1 cellular context compared by ENCODE assay signal in the genomic region with DNA sequence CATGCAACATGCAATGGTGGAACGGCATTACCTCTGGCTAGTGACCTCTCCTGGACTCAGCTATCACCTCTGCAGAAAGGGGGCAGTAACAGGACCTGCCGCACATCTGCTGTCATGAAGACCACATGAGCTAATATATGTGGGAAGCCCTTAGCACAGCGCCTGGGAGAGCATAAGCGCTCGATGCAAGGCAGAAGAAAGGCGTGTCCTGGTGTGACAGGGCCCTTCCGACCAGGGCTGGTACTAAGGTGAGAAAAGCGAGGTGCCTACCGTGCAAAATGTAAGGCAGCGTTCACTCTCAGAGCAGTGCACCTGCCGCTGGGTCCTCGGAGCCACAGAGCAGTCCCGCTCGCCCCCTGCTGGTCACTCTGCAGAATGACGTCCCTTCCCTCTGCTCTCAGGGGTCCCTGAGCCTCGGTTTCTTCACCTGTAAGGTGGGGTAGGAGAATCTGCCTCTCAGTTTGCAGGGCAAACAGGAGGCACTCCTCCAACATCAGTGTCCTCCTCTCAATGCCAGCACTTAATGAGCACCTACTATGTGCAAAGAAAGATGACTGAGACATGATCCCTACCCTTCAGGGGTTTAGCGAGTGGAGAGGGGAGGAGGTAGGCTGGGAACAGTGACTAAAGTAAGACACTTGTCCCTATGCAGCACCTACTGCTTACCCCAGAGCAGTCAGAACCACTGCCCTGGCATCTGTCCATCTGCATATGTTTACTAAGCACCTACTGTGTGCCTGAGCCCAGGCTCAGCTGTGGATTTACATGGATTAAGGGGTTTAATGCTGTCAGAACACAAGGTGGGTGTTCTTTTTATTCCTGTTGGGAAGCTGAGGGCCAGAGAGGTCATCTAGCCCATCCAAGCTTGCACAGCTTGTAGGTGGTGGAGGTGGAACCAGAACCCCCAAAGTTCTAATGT.
TF ChIP-seq lines count a peak whose summit lies in the region.

No MANE protein-coding gene starts in this region.

TF ChIP-seq in K562, 482 proteins besides CTCF, POLR2A, EP300 and RAD21 (continued from another document and continues in another):
- TF ChIP-seq KHSRP (IDR thresholded peaks at IDR 0.05): no peak
- TF ChIP-seq MYBL2 (IDR thresholded peaks at IDR 0.05; ENCODE audit: low read depth): no peak
- TF ChIP-seq MYBL2 (CRISPR knock-in tag; IDR thresholded peaks at IDR 0.05; ENCODE audit: borderline replicate concordance): no peak
- no peak for TF ChIP-seq IRF2 (CRISPR knock-in tag; IDR thresholded peaks at IDR 0.05)
- no peak for TF ChIP-seq GTF2A2 (tag; IDR thresholded peaks at IDR 0.05)
- TF ChIP-seq, protein P1, sequence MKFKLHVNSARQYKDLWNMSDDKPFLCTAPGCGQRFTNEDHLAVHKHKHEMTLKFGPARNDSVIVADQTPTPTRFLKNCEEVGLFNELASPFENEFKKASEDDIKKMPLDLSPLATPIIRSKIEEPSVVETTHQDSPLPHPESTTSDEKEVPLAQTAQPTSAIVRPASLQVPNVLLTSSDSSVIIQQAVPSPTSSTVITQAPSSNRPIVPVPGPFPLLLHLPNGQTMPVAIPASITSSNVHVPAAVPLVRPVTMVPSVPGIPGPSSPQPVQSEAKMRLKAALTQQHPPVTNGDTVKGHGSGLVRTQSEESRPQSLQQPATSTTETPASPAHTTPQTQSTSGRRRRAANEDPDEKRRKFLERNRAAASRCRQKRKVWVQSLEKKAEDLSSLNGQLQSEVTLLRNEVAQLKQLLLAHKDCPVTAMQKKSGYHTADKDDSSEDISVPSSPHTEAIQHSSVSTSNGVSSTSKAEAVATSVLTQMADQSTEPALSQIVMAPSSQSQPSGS (CRISPR knock-in tag; IDR thresholded peaks at IDR 0.05): no peak
- no peak for TF ChIP-seq DACH1 (IDR thresholded peaks at IDR 0.05; ENCODE audit: partially characterized antibody)
- no peak for TF ChIP-seq ZBED1 (IDR thresholded peaks at IDR 0.05)
- TF ChIP-seq, protein P2, sequence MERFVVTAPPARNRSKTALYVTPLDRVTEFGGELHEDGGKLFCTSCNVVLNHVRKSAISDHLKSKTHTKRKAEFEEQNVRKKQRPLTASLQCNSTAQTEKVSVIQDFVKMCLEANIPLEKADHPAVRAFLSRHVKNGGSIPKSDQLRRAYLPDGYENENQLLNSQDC (CRISPR knock-in tag; IDR thresholded peaks at IDR 0.05): no peak
- TF ChIP-seq ILK (tag; IDR thresholded peaks at IDR 0.05; ENCODE audit: borderline replicate concordance, low read depth): no peak
- TF ChIP-seq, protein P3, sequence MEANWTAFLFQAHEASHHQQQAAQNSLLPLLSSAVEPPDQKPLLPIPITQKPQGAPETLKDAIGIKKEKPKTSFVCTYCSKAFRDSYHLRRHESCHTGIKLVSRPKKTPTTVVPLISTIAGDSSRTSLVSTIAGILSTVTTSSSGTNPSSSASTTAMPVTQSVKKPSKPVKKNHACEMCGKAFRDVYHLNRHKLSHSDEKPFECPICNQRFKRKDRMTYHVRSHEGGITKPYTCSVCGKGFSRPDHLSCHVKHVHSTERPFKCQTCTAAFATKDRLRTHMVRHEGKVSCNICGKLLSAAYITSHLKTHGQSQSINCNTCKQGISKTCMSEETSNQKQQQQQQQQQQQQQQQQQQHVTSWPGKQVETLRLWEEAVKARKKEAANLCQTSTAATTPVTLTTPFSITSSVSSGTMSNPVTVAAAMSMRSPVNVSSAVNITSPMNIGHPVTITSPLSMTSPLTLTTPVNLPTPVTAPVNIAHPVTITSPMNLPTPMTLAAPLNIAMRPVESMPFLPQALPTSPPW (CRISPR knock-in tag; IDR thresholded peaks at IDR 0.05): no peak
- no peak for TF ChIP-seq NELFE (IDR thresholded peaks at IDR 0.05; ENCODE audit: insufficient read depth, insufficient read length)
- TF ChIP-seq, protein P4, sequence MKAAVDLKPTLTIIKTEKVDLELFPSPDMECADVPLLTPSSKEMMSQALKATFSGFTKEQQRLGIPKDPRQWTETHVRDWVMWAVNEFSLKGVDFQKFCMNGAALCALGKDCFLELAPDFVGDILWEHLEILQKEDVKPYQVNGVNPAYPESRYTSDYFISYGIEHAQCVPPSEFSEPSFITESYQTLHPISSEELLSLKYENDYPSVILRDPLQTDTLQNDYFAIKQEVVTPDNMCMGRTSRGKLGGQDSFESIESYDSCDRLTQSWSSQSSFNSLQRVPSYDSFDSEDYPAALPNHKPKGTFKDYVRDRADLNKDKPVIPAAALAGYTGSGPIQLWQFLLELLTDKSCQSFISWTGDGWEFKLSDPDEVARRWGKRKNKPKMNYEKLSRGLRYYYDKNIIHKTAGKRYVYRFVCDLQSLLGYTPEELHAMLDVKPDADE (conservative IDR thresholded peaks at IDR 0.05; ENCODE audit: control insufficient read depth, low read depth, low read length): no peak
- TF ChIP-seq FOXM1 (IDR thresholded peaks at IDR 0.05; ENCODE audit: low read depth): no peak
- no peak for TF ChIP-seq FOXM1 (CRISPR knock-in tag; IDR thresholded peaks at IDR 0.05; ENCODE audit: low read depth)
- TF ChIP-seq HDAC6 (IDR thresholded peaks at IDR 0.05; ENCODE audit: low read depth, low read length): no peak
- no peak for TF ChIP-seq HDAC3 (IDR thresholded peaks at IDR 0.05; ENCODE audit: borderline replicate concordance, partially characterized antibody)
- no peak for TF ChIP-seq GTF2E2 (tag; IDR thresholded peaks at IDR 0.05)
- no peak for TF ChIP-seq SLC30A9 (CRISPR knock-in tag; IDR thresholded peaks at IDR 0.05)
- no peak for TF ChIP-seq ZNF431 (CRISPR knock-in tag; IDR thresholded peaks at IDR 0.05)
- TF ChIP-seq NFIX (CRISPR knock-in tag; IDR thresholded peaks at IDR 0.05; ENCODE audit: low read depth): no peak
- no peak for TF ChIP-seq ZNF121 (CRISPR knock-in tag; conservative IDR thresholded peaks at IDR 0.05)
- no peak for TF ChIP-seq SRSF1 (IDR thresholded peaks at IDR 0.05; ENCODE audit: low read depth, low read length)
- TF ChIP-seq ZFP1 (CRISPR knock-in tag; IDR thresholded peaks at IDR 0.05): no peak
- no peak for TF ChIP-seq RAD51 (IDR thresholded peaks at IDR 0.05; ENCODE audit: borderline replicate concordance, low read depth)
- TF ChIP-seq, protein P5, sequence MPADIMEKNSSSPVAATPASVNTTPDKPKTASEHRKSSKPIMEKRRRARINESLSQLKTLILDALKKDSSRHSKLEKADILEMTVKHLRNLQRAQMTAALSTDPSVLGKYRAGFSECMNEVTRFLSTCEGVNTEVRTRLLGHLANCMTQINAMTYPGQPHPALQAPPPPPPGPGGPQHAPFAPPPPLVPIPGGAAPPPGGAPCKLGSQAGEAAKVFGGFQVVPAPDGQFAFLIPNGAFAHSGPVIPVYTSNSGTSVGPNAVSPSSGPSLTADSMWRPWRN (IDR thresholded peaks at IDR 0.05; ENCODE audit: low read depth): no peak
- no peak for TF ChIP-seq COPS2 (conservative IDR thresholded peaks at IDR 0.05)
- no peak for TF ChIP-seq SMAD2 (IDR thresholded peaks at IDR 0.05; ENCODE audit: low read depth, low read length)
- TF ChIP-seq, protein P6, sequence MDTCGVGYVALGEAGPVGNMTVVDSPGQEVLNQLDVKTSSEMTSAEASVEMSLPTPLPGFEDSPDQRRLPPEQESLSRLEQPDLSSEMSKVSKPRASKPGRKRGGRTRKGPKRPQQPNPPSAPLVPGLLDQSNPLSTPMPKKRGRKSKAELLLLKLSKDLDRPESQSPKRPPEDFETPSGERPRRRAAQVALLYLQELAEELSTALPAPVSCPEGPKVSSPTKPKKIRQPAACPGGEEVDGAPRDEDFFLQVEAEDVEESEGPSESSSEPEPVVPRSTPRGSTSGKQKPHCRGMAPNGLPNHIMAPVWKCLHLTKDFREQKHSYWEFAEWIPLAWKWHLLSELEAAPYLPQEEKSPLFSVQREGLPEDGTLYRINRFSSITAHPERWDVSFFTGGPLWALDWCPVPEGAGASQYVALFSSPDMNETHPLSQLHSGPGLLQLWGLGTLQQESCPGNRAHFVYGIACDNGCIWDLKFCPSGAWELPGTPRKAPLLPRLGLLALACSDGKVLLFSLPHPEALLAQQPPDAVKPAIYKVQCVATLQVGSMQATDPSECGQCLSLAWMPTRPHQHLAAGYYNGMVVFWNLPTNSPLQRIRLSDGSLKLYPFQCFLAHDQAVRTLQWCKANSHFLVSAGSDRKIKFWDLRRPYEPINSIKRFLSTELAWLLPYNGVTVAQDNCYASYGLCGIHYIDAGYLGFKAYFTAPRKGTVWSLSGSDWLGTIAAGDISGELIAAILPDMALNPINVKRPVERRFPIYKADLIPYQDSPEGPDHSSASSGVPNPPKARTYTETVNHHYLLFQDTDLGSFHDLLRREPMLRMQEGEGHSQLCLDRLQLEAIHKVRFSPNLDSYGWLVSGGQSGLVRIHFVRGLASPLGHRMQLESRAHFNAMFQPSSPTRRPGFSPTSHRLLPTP (IDR thresholded peaks at IDR 0.05; ENCODE audit: borderline replicate concordance, extremely low read depth, insufficient read length): no peak
- TF ChIP-seq, protein P7, sequence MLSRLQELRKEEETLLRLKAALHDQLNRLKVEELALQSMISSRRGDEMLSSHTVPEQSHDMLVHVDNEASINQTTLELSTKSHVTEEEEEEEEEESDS (CRISPR knock-in tag; IDR thresholded peaks at IDR 0.05): no peak
- no peak for TF ChIP-seq POU5F1 (IDR thresholded peaks at IDR 0.05; ENCODE audit: borderline replicate concordance, low read depth, low read length, partially characterized antibody)
- TF ChIP-seq, protein P8, sequence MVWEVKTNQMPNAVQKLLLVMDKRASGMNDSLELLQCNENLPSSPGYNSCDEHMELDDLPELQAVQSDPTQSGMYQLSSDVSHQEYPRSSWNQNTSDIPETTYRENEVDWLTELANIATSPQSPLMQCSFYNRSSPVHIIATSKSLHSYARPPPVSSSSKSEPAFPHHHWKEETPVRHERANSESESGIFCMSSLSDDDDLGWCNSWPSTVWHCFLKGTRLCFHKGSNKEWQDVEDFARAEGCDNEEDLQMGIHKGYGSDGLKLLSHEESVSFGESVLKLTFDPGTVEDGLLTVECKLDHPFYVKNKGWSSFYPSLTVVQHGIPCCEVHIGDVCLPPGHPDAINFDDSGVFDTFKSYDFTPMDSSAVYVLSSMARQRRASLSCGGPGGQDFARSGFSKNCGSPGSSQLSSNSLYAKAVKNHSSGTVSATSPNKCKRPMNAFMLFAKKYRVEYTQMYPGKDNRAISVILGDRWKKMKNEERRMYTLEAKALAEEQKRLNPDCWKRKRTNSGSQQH (CRISPR knock-in tag; IDR thresholded peaks at IDR 0.05): no peak
- TF ChIP-seq MCM5 (IDR thresholded peaks at IDR 0.05; ENCODE audit: low read depth): no peak
- TF ChIP-seq MCM3 (IDR thresholded peaks at IDR 0.05): no peak
- no peak for TF ChIP-seq SRSF7 (optimal IDR thresholded peaks at IDR 0.05; ENCODE audit: low read depth, low read length)
- TF ChIP-seq PHF8 (IDR thresholded peaks at IDR 0.05; ENCODE audit: borderline replicate concordance, low read length): no peak
- no peak for TF ChIP-seq TRIM24 (IDR thresholded peaks at IDR 0.05)
- TF ChIP-seq KDM1A (IDR thresholded peaks at IDR 0.05): peak in 1 of 2 experiments; percentile 6; a peak in 1 of 4 replicates
- no peak for TF ChIP-seq PYGO2 (tag; IDR thresholded peaks at IDR 0.05)
- TF ChIP-seq, protein P9, sequence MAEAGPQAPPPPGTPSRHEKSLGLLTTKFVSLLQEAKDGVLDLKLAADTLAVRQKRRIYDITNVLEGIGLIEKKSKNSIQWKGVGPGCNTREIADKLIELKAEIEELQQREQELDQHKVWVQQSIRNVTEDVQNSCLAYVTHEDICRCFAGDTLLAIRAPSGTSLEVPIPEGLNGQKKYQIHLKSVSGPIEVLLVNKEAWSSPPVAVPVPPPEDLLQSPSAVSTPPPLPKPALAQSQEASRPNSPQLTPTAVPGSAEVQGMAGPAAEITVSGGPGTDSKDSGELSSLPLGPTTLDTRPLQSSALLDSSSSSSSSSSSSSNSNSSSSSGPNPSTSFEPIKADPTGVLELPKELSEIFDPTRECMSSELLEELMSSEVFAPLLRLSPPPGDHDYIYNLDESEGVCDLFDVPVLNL (CRISPR knock-in tag; IDR thresholded peaks at IDR 0.05; ENCODE audit: low read depth): no peak
- TF ChIP-seq, protein P10, sequence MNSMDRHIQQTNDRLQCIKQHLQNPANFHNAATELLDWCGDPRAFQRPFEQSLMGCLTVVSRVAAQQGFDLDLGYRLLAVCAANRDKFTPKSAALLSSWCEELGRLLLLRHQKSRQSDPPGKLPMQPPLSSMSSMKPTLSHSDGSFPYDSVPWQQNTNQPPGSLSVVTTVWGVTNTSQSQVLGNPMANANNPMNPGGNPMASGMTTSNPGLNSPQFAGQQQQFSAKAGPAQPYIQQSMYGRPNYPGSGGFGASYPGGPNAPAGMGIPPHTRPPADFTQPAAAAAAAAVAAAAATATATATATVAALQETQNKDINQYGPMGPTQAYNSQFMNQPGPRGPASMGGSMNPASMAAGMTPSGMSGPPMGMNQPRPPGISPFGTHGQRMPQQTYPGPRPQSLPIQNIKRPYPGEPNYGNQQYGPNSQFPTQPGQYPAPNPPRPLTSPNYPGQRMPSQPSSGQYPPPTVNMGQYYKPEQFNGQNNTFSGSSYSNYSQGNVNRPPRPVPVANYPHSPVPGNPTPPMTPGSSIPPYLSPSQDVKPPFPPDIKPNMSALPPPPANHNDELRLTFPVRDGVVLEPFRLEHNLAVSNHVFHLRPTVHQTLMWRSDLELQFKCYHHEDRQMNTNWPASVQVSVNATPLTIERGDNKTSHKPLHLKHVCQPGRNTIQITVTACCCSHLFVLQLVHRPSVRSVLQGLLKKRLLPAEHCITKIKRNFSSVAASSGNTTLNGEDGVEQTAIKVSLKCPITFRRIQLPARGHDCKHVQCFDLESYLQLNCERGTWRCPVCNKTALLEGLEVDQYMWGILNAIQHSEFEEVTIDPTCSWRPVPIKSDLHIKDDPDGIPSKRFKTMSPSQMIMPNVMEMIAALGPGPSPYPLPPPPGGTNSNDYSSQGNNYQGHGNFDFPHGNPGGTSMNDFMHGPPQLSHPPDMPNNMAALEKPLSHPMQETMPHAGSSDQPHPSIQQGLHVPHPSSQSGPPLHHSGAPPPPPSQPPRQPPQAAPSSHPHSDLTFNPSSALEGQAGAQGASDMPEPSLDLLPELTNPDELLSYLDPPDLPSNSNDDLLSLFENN (IDR thresholded peaks at IDR 0.05; ENCODE audit: low read depth in 2 of 2, low read length in 2 of 2): no peak
- 0 out of 2 replicates have a peak, but pooled peaks have one; percentile 51 for TF ChIP-seq NBN (IDR thresholded peaks at IDR 0.05; ENCODE audit: low read depth)
- no peak for TF ChIP-seq RBM25 (IDR thresholded peaks at IDR 0.05; ENCODE audit: low read depth, low read length, severe bottlenecking)
- TF ChIP-seq, protein P11, sequence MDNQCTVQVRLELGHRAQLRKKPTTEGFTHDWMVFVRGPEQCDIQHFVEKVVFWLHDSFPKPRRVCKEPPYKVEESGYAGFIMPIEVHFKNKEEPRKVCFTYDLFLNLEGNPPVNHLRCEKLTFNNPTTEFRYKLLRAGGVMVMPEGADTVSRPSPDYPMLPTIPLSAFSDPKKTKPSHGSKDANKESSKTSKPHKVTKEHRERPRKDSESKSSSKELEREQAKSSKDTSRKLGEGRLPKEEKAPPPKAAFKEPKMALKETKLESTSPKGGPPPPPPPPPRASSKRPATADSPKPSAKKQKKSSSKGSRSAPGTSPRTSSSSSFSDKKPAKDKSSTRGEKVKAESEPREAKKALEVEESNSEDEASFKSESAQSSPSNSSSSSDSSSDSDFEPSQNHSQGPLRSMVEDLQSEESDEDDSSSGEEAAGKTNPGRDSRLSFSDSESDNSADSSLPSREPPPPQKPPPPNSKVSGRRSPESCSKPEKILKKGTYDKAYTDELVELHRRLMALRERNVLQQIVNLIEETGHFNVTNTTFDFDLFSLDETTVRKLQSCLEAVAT (IDR thresholded peaks at IDR 0.05): no peak
- TF ChIP-seq SMARCB1 (IDR thresholded peaks at IDR 0.05; ENCODE audit: insufficient read length, low read depth): no peak
- TF ChIP-seq MCM2 (IDR thresholded peaks at IDR 0.05; ENCODE audit: low read depth): no peak
- no peak for TF ChIP-seq ZKSCAN8 (CRISPR knock-in tag; IDR thresholded peaks at IDR 0.05)
- no peak for TF ChIP-seq CREB1 (IDR thresholded peaks at IDR 0.05)
- peak; percentile 68 for TF ChIP-seq CREB1 (CRISPR knock-in tag; IDR thresholded peaks at IDR 0.05)
- no peak for TF ChIP-seq SOX6 (IDR thresholded peaks at IDR 0.05)
